In the genomic region with DNA sequence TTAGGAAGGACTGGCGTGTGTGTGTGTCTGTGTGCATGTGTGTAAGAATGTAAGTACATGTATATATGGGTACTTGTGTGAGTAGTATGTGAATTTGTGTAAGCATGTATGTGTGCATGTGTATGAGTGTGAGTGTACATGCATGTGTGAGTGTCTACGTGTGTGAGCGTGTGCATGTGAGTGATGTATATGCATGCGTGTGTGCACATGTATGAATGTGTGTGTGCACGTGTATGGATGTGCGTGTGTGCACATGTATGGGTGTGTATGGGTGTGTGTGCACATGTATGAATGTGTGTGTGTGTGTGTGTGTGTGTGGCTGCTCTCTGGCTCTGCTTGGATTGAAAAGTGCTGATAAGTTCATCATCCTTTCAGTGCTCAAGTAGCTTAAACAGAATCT, we compare ENCODE assay signal across 31 cellular contexts.
"Had no signal": no experiment of that assay in that cellular context is flagged by ENCODE, and none has a peak within 500 bp of the region (broad histone marks: within the 10 kb centered on the region; RNA-seq: fewer than 3 reads in every experiment).

No MANE protein-coding gene starts in this region.

- H3K27me3 Mint-ChIP-seq: activated CD4-positive, alpha-beta memory T cell treated with anti-CD3 and anti-CD28 coated beads for 36 hours; activated CD4-positive, alpha-beta T cell treated with anti-CD3 and anti-CD28 coated beads, Interleukin-2, amount 10 ng/mL, durations not matched to agents 24 days and 14 days; activated naive CD8-positive, alpha-beta T cell treated with anti-CD3 and anti-CD28 coated beads, Interleukin-2, amount 10 ng/mL, durations not matched to agents 7 days and 5 days; dendritic cell treated with granulocyte-macrophage colony-stimulating factor and Interleukin-4, amounts not matched to agents 40 ng/mL and 50 ng/mL, for 4 days; stimulated activated naive CD8-positive, alpha-beta T cell treated with anti-CD3 and anti-CD28 coated beads, Interleukin-15, amount 100 ng/mL, for 72 hours had no signal

- FAIRE-seq: astrocyte, frontal cortex, pancreas had no signal

- ATAC-seq: mucosa of descending colon; stimulated activated naive CD8-positive, alpha-beta T cell treated with anti-CD3 and anti-CD28 coated beads, Interleukin-15, amount 100 ng/mL, for 72 hours; upper lobe of right lung had no signal

- H3K27ac ChIP-seq: epithelial cell of prostate, esophagus squamous epithelium, left ventricle myocardium inferior, pancreas, tibial artery, upper lobe of right lung had no signal

- H3K27me3 ChIP-seq: esophagus squamous epithelium, pancreas, tibial artery, upper lobe of right lung had no signal

- H3K4me3 ChIP-seq: esophagus squamous epithelium, left ventricle myocardium inferior, lung, mucosa of descending colon, pancreas, smooth muscle cell, tibial artery, upper lobe of right lung had no signal

- H3K4me3 Mint-ChIP-seq: activated CD4-positive, alpha-beta memory T cell treated with anti-CD3 and anti-CD28 coated beads for 36 hours; activated CD4-positive, alpha-beta T cell treated with anti-CD3 and anti-CD28 coated beads, Interleukin-2, amount 10 ng/mL, durations not matched to agents 24 days and 14 days; activated naive CD4-positive, alpha-beta T cell treated with anti-CD3 and anti-CD28 coated beads, Interleukin-2, amount 10 ng/mL, durations not matched to agents 7 days and 5 days; activated naive CD8-positive, alpha-beta T cell treated with anti-CD3 and anti-CD28 coated beads, Interleukin-2, amount 10 ng/mL, durations not matched to agents 7 days and 5 days; dendritic cell treated with granulocyte-macrophage colony-stimulating factor and Interleukin-4, amounts not matched to agents 40 ng/mL and 50 ng/mL, for 4 days; nephron; stimulated activated memory B cell treated with anti-CD40 and anti-IgM and Interleukin-4, amounts not matched to agents 10 μg/mL and 1 μg/mL and 100 μg/mL, for 72 hours; stimulated activated naive CD8-positive, alpha-beta T cell treated with anti-CD3 and anti-CD28 coated beads, Interleukin-15, amount 100 ng/mL, for 72 hours; T-helper 1 cell treated with Interleukin-12 subunit alpha and Interleukin-12 subunit beta and Interleukin-4 antibody, amounts not matched to agents 30 μg/mL and 1 μg/mL, for 36 hours had no signal

- DNase-seq: activated CD4-positive, alpha-beta memory T cell treated with anti-CD3 and anti-CD28 coated beads for 36 hours; activated CD4-positive, alpha-beta T cell treated with anti-CD3 and anti-CD28 coated beads, Interleukin-2, amount 10 ng/mL, durations not matched to agents 24 days and 14 days; activated CD4-positive, CD25-positive, alpha-beta regulatory T cell treated with anti-CD3 and anti-CD28 coated beads, Interleukin-2, amount 50 U/mL, for 72 hours; activated CD8-positive, alpha-beta memory T cell treated with anti-CD3 and anti-CD28 coated beads, Interleukin-2, amount 50 U/mL, for 4 hours; activated gamma-delta T cell; activated naive CD4-positive, alpha-beta T cell treated with anti-CD3 and anti-CD28 coated beads, Interleukin-2, amount 10 ng/mL, durations not matched to agents 7 days and 5 days; activated naive CD8-positive, alpha-beta T cell treated with anti-CD3 and anti-CD28 coated beads, Interleukin-2, amount 10 ng/mL, durations not matched to agents 7 days and 5 days; activated T-cell treated with anti-CD3 and anti-CD28 coated beads, Interleukin-2, amount 50 U/mL, for 1 hour; effector CD4-positive, alpha-beta T cell; esophagus squamous epithelium; islet precursor cell; left ventricle myocardium inferior; mucosa of descending colon; pancreas; stimulated activated CD4-positive, alpha-beta T cell treated with anti-CD3 and anti-CD28 coated beads, Interleukin-1b, Interleukin-23, amount 100 ng/mL, for 48 hours; stimulated activated CD4-positive, alpha-beta T cell treated with anti-CD3 and anti-CD28 coated beads, Interleukin-4, amount 100 ng/mL, for 4 hours; stimulated activated CD8-positive, alpha-beta memory T cell treated with anti-CD3 and anti-CD28 coated beads, Interleukin-4, amount 100 ng/mL, for 48 hours; stimulated activated naive CD8-positive, alpha-beta T cell treated with anti-CD3 and anti-CD28 coated beads, Interleukin-15, amount 100 ng/mL, for 72 hours; SW 1271; T1000; tibial artery; upper lobe of right lung had no signal

- H3K9me3 ChIP-seq: esophagus squamous epithelium, mucosa of descending colon, pancreas, tibial artery, upper lobe of right lung had no signal

- H3K4me1 Mint-ChIP-seq: activated CD4-positive, alpha-beta T cell treated with anti-CD3 and anti-CD28 coated beads, Interleukin-2, amount 10 ng/mL, durations not matched to agents 24 days and 14 days; activated naive CD4-positive, alpha-beta T cell treated with anti-CD3 and anti-CD28 coated beads, Interleukin-2, amount 10 ng/mL, durations not matched to agents 7 days and 5 days; activated naive CD8-positive, alpha-beta T cell treated with anti-CD3 and anti-CD28 coated beads, Interleukin-2, amount 10 ng/mL, durations not matched to agents 7 days and 5 days; nephron; stimulated activated memory B cell treated with anti-CD40 and anti-IgM and Interleukin-4, amounts not matched to agents 10 μg/mL and 1 μg/mL and 100 μg/mL, for 72 hours; stimulated activated naive CD8-positive, alpha-beta T cell treated with anti-CD3 and anti-CD28 coated beads, Interleukin-15, amount 100 ng/mL, for 72 hours had no signal

- H3K4me2 ChIP-seq: smooth muscle cell had no signal

- H3K27ac Mint-ChIP-seq: activated CD4-positive, alpha-beta memory T cell treated with anti-CD3 and anti-CD28 coated beads for 36 hours; activated CD4-positive, alpha-beta T cell treated with anti-CD3 and anti-CD28 coated beads, Interleukin-2, amount 10 ng/mL, durations not matched to agents 24 days and 14 days; activated naive CD4-positive, alpha-beta T cell treated with anti-CD3 and anti-CD28 coated beads, Interleukin-2, amount 10 ng/mL, durations not matched to agents 7 days and 5 days; activated naive CD8-positive, alpha-beta T cell treated with anti-CD3 and anti-CD28 coated beads, Interleukin-2, amount 10 ng/mL, durations not matched to agents 7 days and 5 days; dendritic cell treated with granulocyte-macrophage colony-stimulating factor and Interleukin-4, amounts not matched to agents 40 ng/mL and 50 ng/mL, for 4 days; nephron; stimulated activated memory B cell treated with anti-CD40 and anti-IgM and Interleukin-4, amounts not matched to agents 10 μg/mL and 1 μg/mL and 100 μg/mL, for 72 hours; stimulated activated naive CD8-positive, alpha-beta T cell treated with anti-CD3 and anti-CD28 coated beads, Interleukin-15, amount 100 ng/mL, for 72 hours; T-helper 1 cell treated with Interleukin-12 subunit alpha and Interleukin-12 subunit beta and Interleukin-4 antibody, amounts not matched to agents 30 μg/mL and 1 μg/mL, for 36 hours had no signal

- H3K4me1 ChIP-seq: esophagus squamous epithelium, left ventricle myocardium inferior, pancreas, tibial artery, upper lobe of right lung had no signal

- H3K36me3 ChIP-seq: esophagus squamous epithelium, left ventricle myocardium inferior, pancreas, tibial artery, upper lobe of right lung had no signal

- H3K36me3 Mint-ChIP-seq: activated CD4-positive, alpha-beta memory T cell treated with anti-CD3 and anti-CD28 coated beads for 36 hours; activated naive CD4-positive, alpha-beta T cell treated with anti-CD3 and anti-CD28 coated beads, Interleukin-2, amount 10 ng/mL, durations not matched to agents 7 days and 5 days; activated naive CD8-positive, alpha-beta T cell treated with anti-CD3 and anti-CD28 coated beads, Interleukin-2, amount 10 ng/mL, durations not matched to agents 7 days and 5 days; stimulated activated memory B cell treated with anti-CD40 and anti-IgM and Interleukin-4, amounts not matched to agents 10 μg/mL and 1 μg/mL and 100 μg/mL, for 72 hours had no signal

- H3K9me3 Mint-ChIP-seq: activated CD4-positive, alpha-beta T cell treated with anti-CD3 and anti-CD28 coated beads, Interleukin-2, amount 10 ng/mL, durations not matched to agents 24 days and 14 days; dendritic cell treated with granulocyte-macrophage colony-stimulating factor and Interleukin-4, amounts not matched to agents 40 ng/mL and 50 ng/mL, for 4 days had no signal
